1 cellular context compared by ENCODE assay signal in the genomic region with DNA sequence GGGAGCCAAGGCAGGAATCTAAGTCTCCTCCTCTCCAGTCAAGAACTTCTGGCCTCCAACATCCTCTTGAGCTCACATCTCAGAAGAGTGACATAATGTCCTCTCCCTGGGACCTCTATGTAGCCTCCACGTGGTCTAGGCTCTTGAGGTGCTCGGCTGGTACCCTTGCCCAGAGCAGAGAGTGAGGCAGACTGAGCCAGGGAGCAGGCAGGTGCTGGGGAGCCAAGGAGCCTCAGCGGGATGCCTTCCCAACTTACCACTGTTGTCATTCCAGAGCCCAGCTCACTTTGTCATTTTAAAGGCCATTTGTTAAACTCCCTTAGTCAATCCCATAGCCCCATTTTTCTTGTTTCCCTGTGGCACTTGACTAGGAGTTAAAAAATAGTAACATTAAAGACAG.
TF ChIP-seq lines count a peak whose summit lies in the region.

No MANE protein-coding gene starts in this region.

TF ChIP-seq in GM23338, 12 proteins besides CTCF, POLR2A, EP300 and RAD21 (continued from another document):
- TF ChIP-seq, protein P1, sequence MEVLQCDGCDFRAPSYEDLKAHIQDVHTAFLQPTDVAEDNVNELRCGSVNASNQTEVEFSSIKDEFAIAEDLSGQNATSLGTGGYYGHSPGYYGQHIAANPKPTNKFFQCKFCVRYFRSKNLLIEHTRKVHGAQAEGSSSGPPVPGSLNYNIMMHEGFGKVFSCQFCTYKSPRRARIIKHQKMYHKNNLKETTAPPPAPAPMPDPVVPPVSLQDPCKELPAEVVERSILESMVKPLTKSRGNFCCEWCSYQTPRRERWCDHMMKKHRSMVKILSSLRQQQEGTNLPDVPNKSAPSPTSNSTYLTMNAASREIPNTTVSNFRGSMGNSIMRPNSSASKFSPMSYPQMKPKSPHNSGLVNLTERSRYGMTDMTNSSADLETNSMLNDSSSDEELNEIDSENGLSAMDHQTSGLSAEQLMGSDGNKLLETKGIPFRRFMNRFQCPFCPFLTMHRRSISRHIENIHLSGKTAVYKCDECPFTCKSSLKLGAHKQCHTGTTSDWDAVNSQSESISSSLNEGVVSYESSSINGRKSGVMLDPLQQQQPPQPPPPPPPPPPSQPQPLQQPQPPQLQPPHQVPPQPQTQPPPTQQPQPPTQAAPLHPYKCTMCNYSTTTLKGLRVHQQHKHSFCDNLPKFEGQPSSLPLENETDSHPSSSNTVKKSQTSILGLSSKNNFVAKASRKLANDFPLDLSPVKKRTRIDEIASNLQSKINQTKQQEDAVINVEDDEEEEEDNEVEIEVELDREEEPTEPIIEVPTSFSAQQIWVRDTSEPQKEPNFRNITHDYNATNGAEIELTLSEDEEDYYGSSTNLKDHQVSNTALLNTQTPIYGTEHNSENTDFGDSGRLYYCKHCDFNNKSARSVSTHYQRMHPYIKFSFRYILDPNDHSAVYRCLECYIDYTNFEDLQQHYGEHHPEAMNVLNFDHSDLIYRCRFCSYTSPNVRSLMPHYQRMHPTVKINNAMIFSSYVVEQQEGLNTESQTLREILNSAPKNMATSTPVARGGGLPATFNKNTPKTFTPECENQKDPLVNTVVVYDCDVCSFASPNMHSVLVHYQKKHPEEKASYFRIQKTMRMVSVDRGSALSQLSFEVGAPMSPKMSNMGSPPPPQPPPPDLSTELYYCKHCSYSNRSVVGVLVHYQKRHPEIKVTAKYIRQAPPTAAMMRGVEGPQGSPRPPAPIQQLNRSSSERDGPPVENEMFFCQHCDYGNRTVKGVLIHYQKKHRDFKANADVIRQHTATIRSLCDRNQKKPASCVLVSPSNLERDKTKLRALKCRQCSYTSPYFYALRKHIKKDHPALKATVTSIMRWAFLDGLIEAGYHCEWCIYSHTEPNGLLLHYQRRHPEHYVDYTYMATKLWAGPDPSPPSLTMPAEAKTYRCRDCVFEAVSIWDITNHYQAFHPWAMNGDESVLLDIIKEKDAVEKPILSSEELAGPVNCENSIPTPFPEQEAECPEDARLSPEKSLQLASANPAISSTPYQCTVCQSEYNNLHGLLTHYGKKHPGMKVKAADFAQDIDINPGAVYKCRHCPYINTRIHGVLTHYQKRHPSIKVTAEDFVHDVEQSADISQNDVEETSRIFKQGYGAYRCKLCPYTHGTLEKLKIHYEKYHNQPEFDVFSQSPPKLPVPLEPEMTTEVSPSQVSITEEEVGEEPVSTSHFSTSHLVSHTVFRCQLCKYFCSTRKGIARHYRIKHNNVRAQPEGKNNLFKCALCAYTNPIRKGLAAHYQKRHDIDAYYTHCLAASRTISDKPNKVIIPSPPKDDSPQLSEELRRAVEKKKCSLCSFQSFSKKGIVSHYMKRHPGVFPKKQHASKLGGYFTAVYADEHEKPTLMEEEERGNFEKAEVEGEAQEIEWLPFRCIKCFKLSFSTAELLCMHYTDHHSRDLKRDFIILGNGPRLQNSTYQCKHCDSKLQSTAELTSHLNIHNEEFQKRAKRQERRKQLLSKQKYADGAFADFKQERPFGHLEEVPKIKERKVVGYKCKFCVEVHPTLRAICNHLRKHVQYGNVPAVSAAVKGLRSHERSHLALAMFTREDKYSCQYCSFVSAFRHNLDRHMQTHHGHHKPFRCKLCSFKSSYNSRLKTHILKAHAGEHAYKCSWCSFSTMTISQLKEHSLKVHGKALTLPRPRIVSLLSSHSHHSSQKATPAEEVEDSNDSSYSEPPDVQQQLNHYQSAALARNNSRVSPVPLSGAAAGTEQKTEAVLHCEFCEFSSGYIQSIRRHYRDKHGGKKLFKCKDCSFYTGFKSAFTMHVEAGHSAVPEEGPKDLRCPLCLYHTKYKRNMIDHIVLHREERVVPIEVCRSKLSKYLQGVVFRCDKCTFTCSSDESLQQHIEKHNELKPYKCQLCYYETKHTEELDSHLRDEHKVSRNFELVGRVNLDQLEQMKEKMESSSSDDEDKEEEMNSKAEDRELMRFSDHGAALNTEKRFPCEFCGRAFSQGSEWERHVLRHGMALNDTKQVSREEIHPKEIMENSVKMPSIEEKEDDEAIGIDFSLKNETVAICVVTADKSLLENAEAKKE (CRISPR knock-in tag; IDR thresholded peaks at IDR 0.05) = no peak
- TF ChIP-seq NANOG (IDR thresholded peaks at IDR 0.05; ENCODE audit: borderline replicate concordance) = no peak
- TF ChIP-seq EZH2phosphoT487 (IDR thresholded peaks at IDR 0.05; ENCODE audit: unreplicated experiment) = no peak
- no peak for TF ChIP-seq JUNB (IDR thresholded peaks at IDR 0.05; ENCODE audit: unreplicated experiment)
- TF ChIP-seq ZNF114 (CRISPR knock-in tag; IDR thresholded peaks at IDR 0.05) = no peak
- no peak for TF ChIP-seq EZH2 (IDR thresholded peaks at IDR 0.05; ENCODE audit: low read depth, unreplicated experiment)
- TF ChIP-seq, protein P2, sequence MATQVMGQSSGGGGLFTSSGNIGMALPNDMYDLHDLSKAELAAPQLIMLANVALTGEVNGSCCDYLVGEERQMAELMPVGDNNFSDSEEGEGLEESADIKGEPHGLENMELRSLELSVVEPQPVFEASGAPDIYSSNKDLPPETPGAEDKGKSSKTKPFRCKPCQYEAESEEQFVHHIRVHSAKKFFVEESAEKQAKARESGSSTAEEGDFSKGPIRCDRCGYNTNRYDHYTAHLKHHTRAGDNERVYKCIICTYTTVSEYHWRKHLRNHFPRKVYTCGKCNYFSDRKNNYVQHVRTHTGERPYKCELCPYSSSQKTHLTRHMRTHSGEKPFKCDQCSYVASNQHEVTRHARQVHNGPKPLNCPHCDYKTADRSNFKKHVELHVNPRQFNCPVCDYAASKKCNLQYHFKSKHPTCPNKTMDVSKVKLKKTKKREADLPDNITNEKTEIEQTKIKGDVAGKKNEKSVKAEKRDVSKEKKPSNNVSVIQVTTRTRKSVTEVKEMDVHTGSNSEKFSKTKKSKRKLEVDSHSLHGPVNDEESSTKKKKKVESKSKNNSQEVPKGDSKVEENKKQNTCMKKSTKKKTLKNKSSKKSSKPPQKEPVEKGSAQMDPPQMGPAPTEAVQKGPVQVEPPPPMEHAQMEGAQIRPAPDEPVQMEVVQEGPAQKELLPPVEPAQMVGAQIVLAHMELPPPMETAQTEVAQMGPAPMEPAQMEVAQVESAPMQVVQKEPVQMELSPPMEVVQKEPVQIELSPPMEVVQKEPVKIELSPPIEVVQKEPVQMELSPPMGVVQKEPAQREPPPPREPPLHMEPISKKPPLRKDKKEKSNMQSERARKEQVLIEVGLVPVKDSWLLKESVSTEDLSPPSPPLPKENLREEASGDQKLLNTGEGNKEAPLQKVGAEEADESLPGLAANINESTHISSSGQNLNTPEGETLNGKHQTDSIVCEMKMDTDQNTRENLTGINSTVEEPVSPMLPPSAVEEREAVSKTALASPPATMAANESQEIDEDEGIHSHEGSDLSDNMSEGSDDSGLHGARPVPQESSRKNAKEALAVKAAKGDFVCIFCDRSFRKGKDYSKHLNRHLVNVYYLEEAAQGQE (IDR thresholded peaks at IDR 0.05; ENCODE audit: unreplicated experiment) = no peak
- no peak for TF ChIP-seq CREB1 (CRISPR knock-in tag; IDR thresholded peaks at IDR 0.05; ENCODE audit: low read depth)
